In genomic region chr9:123336959-123337358, GRCh38 we compare ENCODE assay signal across 32 cellular contexts. TPM values are rescaled to one million over a fixed set of nuclear protein-coding genes. Genes with fewer than 3 reads are reported as not detected.
"Had no signal": no experiment of that assay in that cellular context is flagged by ENCODE, and none has a peak within 500 bp of the region (broad histone marks: within the 10 kb centered on the region; RNA-seq: fewer than 3 reads in every experiment).

No MANE protein-coding gene starts in this region.

- ATAC-seq: activated CD4-positive, alpha-beta T cell treated with anti-CD3 and anti-CD28 coated beads for 36 hours; left lobe of liver; natural killer cell; right cardiac atrium had no signal

- H3K4me3 ChIP-seq: adrenal gland, ascending aorta, hepatocyte, lower lobe of right lung, ovary, transverse colon had no signal

- H3K27ac Mint-ChIP-seq: activated CD4-positive, alpha-beta T cell treated with anti-CD3 and anti-CD28 coated beads for 36 hours; activated naive CD8-positive, alpha-beta T cell; activated T-helper 2 cell treated with anti-CD3 and anti-CD28 coated beads, Interferon-gamma antibody, Interleukin-2, Interleukin-4, amounts not matched to agents 10 μg/mL and 5 μg/mL and 100 μg/mL, durations not matched to agents 14 hours and 24 hours and 36 hours; immature natural killer cell; natural killer cell; stimulated activated naive CD8-positive, alpha-beta T cell treated with anti-CD3 and anti-CD28 coated beads, Interleukin-15, Interleukin-2, amounts not matched to agents 100 ng/mL and 50 ng/mL, for 24 hours had no signal

- H3K36me3 ChIP-seq: adrenal gland, ascending aorta, brain microvascular endothelial cell, lower lobe of right lung, neutrophil, ovary, transverse colon had no signal

- DNase-seq: activated CD4-positive, alpha-beta T cell treated with anti-CD3 and anti-CD28 coated beads for 36 hours; activated CD4-positive, alpha-beta T cell treated with anti-CD3 and anti-CD28 coated beads, Interleukin-2, amount 50 U/mL, for 4 hours; activated CD8-positive, alpha-beta memory T cell treated with anti-CD3 and anti-CD28 coated beads for 24 hours; activated CD8-positive, alpha-beta memory T cell treated with anti-CD3 and anti-CD28 coated beads, Interleukin-2, amount 50 U/mL, for 4 hours; activated naive CD4-positive, alpha-beta T cell; activated T-cell treated with anti-CD3 and anti-CD28 coated beads, Interleukin-2, amount 50 U/mL, for 24 hours; adrenal gland; brain microvascular endothelial cell; caudate nucleus; dermis blood vessel endothelial cell; effector memory CD4-positive, alpha-beta T cell; glutamatergic neuron; immature natural killer cell; lower lobe of right lung; natural killer cell; ovary; right cardiac atrium; stimulated activated CD4-positive, alpha-beta T cell treated with anti-CD3 and anti-CD28 coated beads, Interleukin-4, amount 100 ng/mL, for 24 hours; T-helper 9 cell; transverse colon had no signal

- FAIRE-seq: frontal cortex, urothelium cell line had no signal

- H3K4me3 Mint-ChIP-seq: activated CD4-positive, alpha-beta T cell treated with anti-CD3 and anti-CD28 coated beads for 36 hours; activated naive CD8-positive, alpha-beta T cell; activated T-cell treated with anti-CD3 and anti-CD28 coated beads, Interleukin-2, amount 50 U/mL, for 24 hours; stimulated activated naive CD8-positive, alpha-beta T cell treated with anti-CD3 and anti-CD28 coated beads, Interleukin-15, Interleukin-2, amounts not matched to agents 100 ng/mL and 50 ng/mL, for 24 hours had no signal

- H3K27me3 ChIP-seq: ascending aorta, brain microvascular endothelial cell, hepatocyte, ovary, transverse colon had no signal

- H3K79me2 ChIP-seq: hepatocyte had no signal

- H2AFZ ChIP-seq: hepatocyte had no signal

- H3K9me3 Mint-ChIP-seq: activated T-cell treated with anti-CD3 and anti-CD28 coated beads, Interleukin-2, amount 50 U/mL, for 24 hours; activated T-helper 2 cell treated with anti-CD3 and anti-CD28 coated beads, Interferon-gamma antibody, Interleukin-2, Interleukin-4, amounts not matched to agents 10 μg/mL and 5 μg/mL and 100 μg/mL, durations not matched to agents 14 hours and 24 hours and 36 hours; immature natural killer cell; natural killer cell; stimulated activated naive CD8-positive, alpha-beta T cell treated with anti-CD3 and anti-CD28 coated beads, Interleukin-15, Interleukin-2, amounts not matched to agents 100 ng/mL and 50 ng/mL, for 24 hours had no signal

- H3K4me1 ChIP-seq: adrenal gland, ascending aorta had no signal

- H3K9me3 ChIP-seq: adrenal gland, ascending aorta, lower lobe of right lung, neutrophil, ovary, transverse colon had no signal

- H3K27ac ChIP-seq: adrenal gland, ascending aorta, brain microvascular endothelial cell, neutrophil, ovary, transverse colon had no signal

- H3K36me3 Mint-ChIP-seq: activated naive CD8-positive, alpha-beta T cell; immature natural killer cell; natural killer cell had no signal

- H3K27me3 Mint-ChIP-seq: activated CD4-positive, alpha-beta T cell treated with anti-CD3 and anti-CD28 coated beads for 36 hours; activated naive CD8-positive, alpha-beta T cell; activated T-cell treated with anti-CD3 and anti-CD28 coated beads, Interleukin-2, amount 50 U/mL, for 24 hours; stimulated activated naive CD8-positive, alpha-beta T cell treated with anti-CD3 and anti-CD28 coated beads, Interleukin-15, Interleukin-2, amounts not matched to agents 100 ng/mL and 50 ng/mL, for 24 hours had no signal

RNA-seq across cellular contexts. Expression of gene CRB2, which starts 19.0 kb away (rescaled TPM):
- total RNA-seq: activated CD4-positive, alpha-beta T cell treated with anti-CD3 and anti-CD28 coated beads for 36 hours; activated T-helper 2 cell treated with anti-CD3 and anti-CD28 coated beads, Interferon-gamma antibody, Interleukin-2, Interleukin-4, amounts not matched to agents 10 μg/mL and 5 μg/mL and 100 μg/mL, durations not matched to agents 14 hours and 24 hours and 36 hours; ascending aorta; dermis blood vessel endothelial cell; esophagus mucosa; left lobe of liver; lower lobe of right lung; mesenteric fat pad; natural killer cell; pulmonary artery endothelial cell had no signal
